Comparison of ENCODE assay signal across 23 cellular contexts in genomic region chr6:130122243-130122642, GRCh38.
"Had no signal": no experiment of that assay in that cellular context is flagged by ENCODE, and none has a peak within 500 bp of the region (broad histone marks: within the 10 kb centered on the region; RNA-seq: fewer than 3 reads in every experiment).

No MANE protein-coding gene starts in this region.

- H3K9me3 Mint-ChIP-seq: naive thymus-derived CD8-positive, alpha-beta T cell; stimulated activated naive CD8-positive, alpha-beta T cell treated with anti-CD3 and anti-CD28 coated beads, Interleukin-15, Interleukin-2, amounts not matched to agents 100 ng/mL and 50 ng/mL, for 24 hours had no signal

- H3K27me3 Mint-ChIP-seq: naive thymus-derived CD8-positive, alpha-beta T cell; stimulated activated naive CD8-positive, alpha-beta T cell treated with anti-CD3 and anti-CD28 coated beads, Interleukin-15, Interleukin-2, amounts not matched to agents 100 ng/mL and 50 ng/mL, for 24 hours had no signal

- ATAC-seq: left cardiac atrium; left ventricle myocardium superior; naive thymus-derived CD8-positive, alpha-beta T cell; psoas muscle; sciatic nerve had no signal

- DNase-seq: effector CD4-positive, alpha-beta T cell; foreskin melanocyte; head of caudate nucleus; kidney; left cardiac atrium; left ventricle myocardium superior; mesenchymal stem cell; midbrain; naive thymus-derived CD8-positive, alpha-beta T cell; psoas muscle; retina; stimulated activated CD4-positive, alpha-beta T cell treated with anti-CD3 and anti-CD28 coated beads, Interleukin-12 subunit alpha, Interleukin-12 subunit beta, amount 100 ng/mL, for 4 hours; stimulated activated CD4-positive, alpha-beta T cell treated with anti-CD3 and anti-CD28 coated beads, Interleukin-2, amount 100 ng/mL, for 48 hours; tibial artery; upper lobe of left lung; uterus had no signal

- H3K4me3 Mint-ChIP-seq: naive thymus-derived CD8-positive, alpha-beta T cell; stimulated activated naive CD8-positive, alpha-beta T cell treated with anti-CD3 and anti-CD28 coated beads, Interleukin-15, Interleukin-2, amounts not matched to agents 100 ng/mL and 50 ng/mL, for 24 hours had no signal

- H3K4me1 ChIP-seq: psoas muscle, tibial artery, upper lobe of left lung, uterus had no signal

- H3K27me3 ChIP-seq: hepatocyte, neutrophil, tibial artery, upper lobe of left lung, uterus had no signal

- H3K36me3 ChIP-seq: neutrophil, tibial artery, upper lobe of left lung, uterus had no signal

- H3K27ac Mint-ChIP-seq: stimulated activated naive CD8-positive, alpha-beta T cell treated with anti-CD3 and anti-CD28 coated beads, Interleukin-15, Interleukin-2, amounts not matched to agents 100 ng/mL and 50 ng/mL, for 24 hours had no signal

- H3K9me3 ChIP-seq: neutrophil, psoas muscle, tibial artery, upper lobe of left lung, uterus had no signal

- H3K27ac ChIP-seq: coronary artery, hepatocyte, neutrophil, psoas muscle, skin epidermis, tibial artery, upper lobe of left lung, uterus had no signal

- H3K4me3 ChIP-seq: coronary artery, hepatocyte, lung, psoas muscle, skin epidermis, tibial artery, upper lobe of left lung, uterus had no signal
